Comparison of ENCODE assay signal across 11 cellular contexts in the genomic region with DNA sequence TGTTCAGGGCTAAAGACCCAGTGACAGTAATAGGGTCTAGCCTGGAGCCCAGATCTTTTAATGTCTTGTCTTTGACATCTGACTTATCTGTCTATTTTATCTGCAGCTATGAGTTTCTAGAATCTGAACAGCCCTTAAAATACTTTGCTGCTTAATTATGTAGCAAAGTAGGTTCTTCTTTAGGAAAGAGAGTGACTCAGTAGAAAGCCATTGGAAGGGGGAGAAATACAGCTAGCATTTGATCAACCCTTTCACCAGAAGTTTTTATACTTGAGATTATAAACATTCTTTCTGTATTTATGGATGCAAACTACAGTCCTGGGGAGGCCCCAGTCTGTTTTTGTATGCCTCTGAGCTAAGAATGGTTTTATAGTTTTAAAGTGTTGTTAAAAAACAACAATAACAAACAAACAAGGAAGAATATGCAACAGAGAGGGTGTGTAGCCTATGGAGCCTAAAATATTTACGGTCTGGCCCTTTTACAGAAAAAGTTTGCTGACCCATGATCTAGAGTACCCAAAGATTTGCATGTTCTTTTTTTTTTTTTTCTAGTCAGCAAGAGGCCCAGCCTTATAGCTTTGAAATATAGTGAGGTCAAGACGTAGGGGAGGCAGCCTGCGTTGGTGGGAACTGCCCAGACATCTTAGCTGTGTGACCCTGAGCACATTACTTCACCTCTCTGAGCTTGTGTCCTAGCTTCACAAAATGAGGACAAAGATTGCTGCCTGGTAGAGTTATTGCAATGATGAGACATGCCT. TPM values are rescaled to one million over a fixed set of nuclear protein-coding genes. Genes with fewer than 3 reads are reported as not detected.
DNase-seq lines count a peak whose midpoint lies in the region; ATAC-seq and TF ChIP-seq lines count a peak whose summit lies in the region.
"Had no signal": no experiment of that assay in that cellular context is flagged by ENCODE, and none has a peak within 500 bp of the region (broad histone marks: within the 10 kb centered on the region; RNA-seq: fewer than 3 reads in every experiment).

No MANE protein-coding gene starts in this region.

- TF ChIP-seq EP300 in suprapubic skin (IDR thresholded peaks at IDR 0.05) = no peak

- H3K9me3 ChIP-seq in lower lobe of right lung (no peaks in the 10 kb centered on the region), suprapubic skin (no peaks in the 10 kb centered on the region), endodermal cell (ENCODE audit: control insufficient read depth, low read length) (no peaks in the 10 kb centered on the region)

- H3K4me3 Mint-ChIP-seq in endodermal cell = no peak overlapping the region
- H3K4me3 Mint-ChIP-seq in stimulated activated naive B cell treated with anti-CD40 and anti-IgM and Interleukin-4, amounts not matched to agents 10 μg/mL and 1 μg/mL and 100 μg/mL, for 72 hours = no peak overlapping the region
- H3K4me3 Mint-ChIP-seq: activated naive CD4-positive, alpha-beta T cell treated with anti-CD3 and anti-CD28 coated beads for 36 hours; WTC11 had no signal

- H3K4me1 Mint-ChIP-seq in endodermal cell = peaks cover 13% of the 10 kb centered on the region
- H3K4me1 Mint-ChIP-seq in stimulated activated naive B cell treated with anti-CD40 and anti-IgM and Interleukin-4, amounts not matched to agents 10 μg/mL and 1 μg/mL and 100 μg/mL, for 72 hours = peaks cover 20 to 39% of the 10 kb centered on the region in 2 donors

- H3K4me1 ChIP-seq in lower lobe of right lung = peaks cover 66% of the 10 kb centered on the region
- H3K4me1 ChIP-seq in suprapubic skin = peaks cover 91% of the 10 kb centered on the region
- H3K4me1 ChIP-seq in endodermal cell (ENCODE audit: control insufficient read depth, insufficient read depth, low read length) = no peaks in the 10 kb centered on the region

- DNase-seq in M059J (ENCODE audit: low read depth) = peak; percentile 72
- no peak for DNase-seq in caudate nucleus (lab: John Stamatoyannopoulos, UW)
- DNase-seq in lower lobe of right lung = no peak
- no peak for DNase-seq in suprapubic skin (ENCODE audit: low spot score in 2 of 2)
- no peak for DNase-seq in endodermal cell
- no peak for DNase-seq in NCI-H2171 (lab: John Stamatoyannopoulos, UW)
- DNase-seq in stimulated activated naive B cell treated with anti-CD40 and anti-IgM and Interleukin-4, amounts not matched to agents 10 μg/mL and 1 μg/mL and 100 μg/mL, for 72 hours = no peak
- no peak for DNase-seq in HuH-7 (ENCODE audit: low spot score)
- DNase-seq: activated naive CD4-positive, alpha-beta T cell treated with anti-CD3 and anti-CD28 coated beads for 36 hours; NCI-H1417 treated with DMSO at 0.1 percent for 48 hours had no signal

- TF ChIP-seq CTCF in lower lobe of right lung (IDR thresholded peaks at IDR 0.05) (no peak), suprapubic skin (IDR thresholded peaks at IDR 0.05) (no peak), endodermal cell (conservative IDR thresholded peaks at IDR 0.05) (no peak)

- H3K27me3 ChIP-seq in lower lobe of right lung (ENCODE audit: low read depth) (no peaks in the 10 kb centered on the region), suprapubic skin (no peaks in the 10 kb centered on the region), endodermal cell (ENCODE audit: control insufficient read depth, insufficient read depth, low read length, poor library complexity, severe bottlenecking) (no peaks in the 10 kb centered on the region)

- H3K27ac ChIP-seq in caudate nucleus (ENCODE audit: low read depth, low read length) = peak overlapping the region; percentile 71
- H3K27ac ChIP-seq in lower lobe of right lung = peak overlapping the region; percentile 77
- H3K27ac ChIP-seq in suprapubic skin = peak overlapping the region; percentile 97
- no peak overlapping the region for H3K27ac ChIP-seq in endodermal cell (ENCODE audit: low read depth, low read length)

- intact Hi-C loops in lower lobe of right lung (cut with DNase I) = no loop called here

- H3K9me3 Mint-ChIP-seq in endodermal cell = no peaks in the 10 kb centered on the region
- H3K9me3 Mint-ChIP-seq in stimulated activated naive B cell treated with anti-CD40 and anti-IgM and Interleukin-4, amounts not matched to agents 10 μg/mL and 1 μg/mL and 100 μg/mL, for 72 hours = no peaks in the 10 kb centered on the region
- H3K9me3 Mint-ChIP-seq: activated naive CD4-positive, alpha-beta T cell treated with anti-CD3 and anti-CD28 coated beads for 36 hours; WTC11 had no signal

- ATAC-seq in lower lobe of right lung = no peak
- no peak for ATAC-seq in stimulated activated naive B cell treated with anti-CD40 and anti-IgM and Interleukin-4, amounts not matched to agents 10 μg/mL and 1 μg/mL and 100 μg/mL, for 72 hours (replicated peaks)

- peaks cover 31% of the 10 kb centered on the region for H3K27me3 Mint-ChIP-seq in endodermal cell (ENCODE audit: insufficient read depth)
- no peaks in the 10 kb centered on the region for H3K27me3 Mint-ChIP-seq in stimulated activated naive B cell treated with anti-CD40 and anti-IgM and Interleukin-4, amounts not matched to agents 10 μg/mL and 1 μg/mL and 100 μg/mL, for 72 hours

- TF ChIP-seq POLR2A in suprapubic skin (IDR thresholded peaks at IDR 0.05) = no peak

- peaks cover 2% of the 10 kb centered on the region for H3K36me3 Mint-ChIP-seq in endodermal cell (ENCODE audit: low read depth)
- peaks cover 23 to 30% of the 10 kb centered on the region in 2 donors for H3K36me3 Mint-ChIP-seq in stimulated activated naive B cell treated with anti-CD40 and anti-IgM and Interleukin-4, amounts not matched to agents 10 μg/mL and 1 μg/mL and 100 μg/mL, for 72 hours

- H3K4me3 ChIP-seq in lower lobe of right lung = no peak overlapping the region
- H3K4me3 ChIP-seq in suprapubic skin = no peak overlapping the region
- no peak overlapping the region for H3K4me3 ChIP-seq in endodermal cell (ENCODE audit: low read length)

- H3K36me3 ChIP-seq in lower lobe of right lung (no peaks in the 10 kb centered on the region), suprapubic skin (no peaks in the 10 kb centered on the region), endodermal cell (ENCODE audit: control insufficient read depth, insufficient read depth, low read length) (no peaks in the 10 kb centered on the region)

- no peak overlapping the region for H3K27ac Mint-ChIP-seq in endodermal cell
- H3K27ac Mint-ChIP-seq in stimulated activated naive B cell treated with anti-CD40 and anti-IgM and Interleukin-4, amounts not matched to agents 10 μg/mL and 1 μg/mL and 100 μg/mL, for 72 hours = no peak overlapping the region
- H3K27ac Mint-ChIP-seq: activated naive CD4-positive, alpha-beta T cell treated with anti-CD3 and anti-CD28 coated beads for 36 hours; WTC11 had no signal

- no peak overlapping the region for H3K9ac ChIP-seq in endodermal cell (ENCODE audit: extremely low read depth, low read length, poor library complexity, severe bottlenecking)

- WGBS in suprapubic skin = 32% methylated on average over 3 of the region's 3 CpGs
- WGBS in endodermal cell (ENCODE audit: insufficient coverage in 1 of 2, insufficient read length in 1 of 2), 2 experiments = 96 to 100% methylated on average over 1 to 3 of the region's 3 CpGs

RNA-seq across cellular contexts. Expression of a gene that starts 9.7 kb away (rescaled TPM):
- 142 and 207 TPM in 2 replicates for total RNA-seq in M059J (2014; rRNA removed; shearing (Covaris generic))
- total RNA-seq in lower lobe of right lung (388 TPM), suprapubic skin (100 to 1,000 TPM; 681 to 944 (median 771) TPM), endodermal cell (10 to 100 TPM; 57.0 to 77.2 TPM)
- 64.8 TPM for polyA plus RNA-seq in endodermal cell (2013, experiment 1 of 2)
- 76.0 TPM for polyA plus RNA-seq in endodermal cell (2013, experiment 2 of 2)
